In the genomic region with DNA sequence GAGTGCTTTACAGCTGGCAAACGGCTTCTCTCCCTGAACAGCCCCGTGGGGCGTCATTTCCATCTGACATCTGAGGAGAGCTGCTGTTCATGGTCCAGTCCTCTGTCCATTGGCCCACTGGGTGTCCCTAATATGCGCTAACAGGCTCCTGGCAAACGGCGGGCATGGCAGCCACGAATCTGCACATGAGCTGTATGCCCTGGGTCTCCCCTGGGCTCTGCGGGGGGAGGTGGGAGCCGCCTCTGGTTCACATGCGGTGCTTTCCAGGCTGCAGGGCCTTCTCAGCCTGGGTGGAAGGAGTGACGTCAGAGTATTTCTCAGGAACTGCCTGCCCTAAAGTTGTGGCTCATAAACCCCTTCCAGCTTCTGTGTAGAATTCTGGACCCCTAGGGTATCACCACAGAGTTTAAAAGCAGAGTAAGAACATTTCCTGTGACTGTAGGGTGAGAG, we compare ENCODE assay signal across 8 cellular contexts.
A peak's percentile ranks its signal among the peaks of the same experiment; 100 is the strongest.
DNase-seq lines count a peak whose midpoint lies in the region; TF ChIP-seq lines count a peak whose summit lies in the region.

No MANE protein-coding gene starts in this region.

- POLR2A ChIA-PET in HEK293T (lab: Yijun Ruan, JAX), result interaction anchor here (1.1 to 1.5 kb wide), 4 partner anchors 9 to 33 kb away, joined by 3 to 6 read pairs (median 3); no protein-coding TSS in a partner anchor

- peak overlapping the region; percentile 84 for H3K4me3 Mint-ChIP-seq in activated naive CD8-positive, alpha-beta T cell

- no peak overlapping the region for H2AFZ ChIP-seq in ACC112 (ENCODE audit: low read length, unreplicated experiment)

- no peaks in the 10 kb centered on the region for H3K36me3 Mint-ChIP-seq in activated naive CD8-positive, alpha-beta T cell

- peak overlapping the region; percentile 99 for H3K27ac Mint-ChIP-seq in activated naive CD8-positive, alpha-beta T cell

- DNase-seq in HEK293T (ENCODE audit: extremely low spot score) (peak; percentile 36), SJCRH30 (peak; percentile 81 to 86), kidney tubule cell (ENCODE audit: low spot score) (peak; percentile 53), HPDE6-E6E7 (ENCODE audit: extremely low spot score) (no peak), iPS-NIHi11 (ENCODE audit: low spot score) (no peak)
- peak; percentile 36 to 58 (median 37) for DNase-seq in stimulated activated CD4-positive, alpha-beta T cell treated with anti-CD3 and anti-CD28 coated beads, TNF-alpha, amount 100 ng/mL, for 1 hour (ENCODE audit: low read depth in 3 of 3, low spot score in 1 of 3)

- H3K36me3 ChIP-seq in ACC112 (ENCODE audit: insufficient read depth, low read length), result no peaks in the 10 kb centered on the region
- peaks cover 3% of the 10 kb centered on the region; the same call in 1 of the 2 replicates for H3K36me3 ChIP-seq in SJCRH30

- H3K27me3 ChIP-seq in ACC112 (ENCODE audit: insufficient read depth, low read length) (no peaks in the 10 kb centered on the region), SJCRH30 (no peaks in the 10 kb centered on the region)

- H3K4me1 ChIP-seq in ACC112 (ENCODE audit: control insufficient read depth, insufficient read depth, low read length, unreplicated experiment) (peaks cover 79% of the 10 kb centered on the region), SJCRH30 (peaks cover 45% of the 10 kb centered on the region)

- H3K4me3 ChIP-seq in ACC112 (ENCODE audit: low read depth, low read length), result no peak overlapping the region
- H3K4me3 ChIP-seq in SJCRH30, result no peak overlapping the region; the same call in 1 of the 2 replicates

- peaks cover 91% of the 10 kb centered on the region for H3K79me2 ChIP-seq in ACC112 (ENCODE audit: control insufficient read depth, insufficient read depth, low read length, unreplicated experiment)

- no peaks in the 10 kb centered on the region for H3K9me3 ChIP-seq in SJCRH30 (replicated peaks)

- CTCF ChIA-PET in HEK293T (lab: Yijun Ruan, JAX), result interaction anchor here (1.3 kb wide), 1 partner anchor 14 kb away, joined by 4 read pairs; no protein-coding TSS in a partner anchor

- peaks cover 95% of the 10 kb centered on the region for H3K4me1 Mint-ChIP-seq in activated naive CD8-positive, alpha-beta T cell (ENCODE audit: low read depth)

- no peaks in the 10 kb centered on the region for H3K9me3 Mint-ChIP-seq in activated naive CD8-positive, alpha-beta T cell (ENCODE audit: low read depth)

- no peaks in the 10 kb centered on the region for H3K27me3 Mint-ChIP-seq in activated naive CD8-positive, alpha-beta T cell

- H3K27ac ChIP-seq in ACC112 (ENCODE audit: low read depth, low read length) (peak overlapping the region; percentile 78), SJCRH30 (peak overlapping the region; percentile 30)

TF ChIP-seq in HEK293T, 16 proteins besides CTCF, POLR2A, EP300 and RAD21:
- TF ChIP-seq ARNT (IDR thresholded peaks at IDR 0.05) (no peak), L3MBTL2 (conservative IDR thresholded peaks at IDR 0.05) (0 out of 2 replicates have a peak, but pooled peaks have one; percentile 27)
TF ChIP-seq in HEK293T: peak in this region for 1.

Comparison
In these comparisons a context has a peak if more than half of its experiments do, and no peak if none do; other contexts are left out.
1. DNase-seq: peak in HEK293T (single experiment), SJCRH30 (2 of 2), kidney tubule cell (single experiment) and stimulated activated CD4-positive, alpha-beta T cell treated with anti-CD3 and anti-CD28 coated beads, TNF-alpha, amount 100 ng/mL, for 1 hour (3 of 3); none in HPDE6-E6E7 (single experiment) and iPS-NIHi11 (single experiment).